Comparison of ENCODE assay signal across 1 cellular context in the genomic region with DNA sequence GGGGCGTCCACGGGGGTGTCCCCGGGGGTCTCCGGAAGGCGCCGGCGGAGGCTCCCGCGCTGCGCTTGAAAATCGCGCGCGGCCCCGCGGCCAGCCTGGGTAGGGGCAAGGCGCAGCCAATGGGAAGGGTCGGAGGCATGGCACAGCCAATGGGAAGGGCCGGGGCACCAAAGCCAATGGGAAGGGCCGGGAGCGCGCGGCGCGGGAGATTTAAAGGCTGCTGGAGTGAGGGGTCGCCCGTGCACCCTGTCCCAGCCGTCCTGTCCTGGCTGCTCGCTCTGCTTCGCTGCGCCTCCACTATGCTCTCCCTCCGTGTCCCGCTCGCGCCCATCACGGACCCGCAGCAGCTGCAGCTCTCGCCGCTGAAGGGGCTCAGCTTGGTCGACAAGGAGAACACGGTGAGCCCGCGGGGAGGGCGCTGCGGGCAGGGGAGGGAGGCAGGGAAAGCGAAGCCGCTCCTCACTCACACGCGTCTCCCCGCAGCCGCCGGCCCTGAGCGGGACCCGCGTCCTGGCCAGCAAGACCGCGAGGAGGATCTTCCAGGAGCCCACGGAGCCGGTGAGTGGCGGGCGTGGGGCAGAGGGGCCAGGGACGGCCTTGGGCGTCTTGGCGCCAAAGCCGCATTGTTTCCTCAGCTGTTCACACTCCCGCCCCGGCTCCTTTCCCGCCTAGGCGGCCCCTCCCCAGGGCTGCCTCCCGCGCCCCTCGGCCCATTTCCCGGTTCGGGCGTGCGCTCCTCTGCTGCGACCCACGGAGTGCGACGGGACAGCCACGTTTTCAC.
TF ChIP-seq lines count a peak whose summit lies in the region.

Gene RRM2, plus strand, starts transcription at position 240 of the 781 bp plus-strand sequence. Its CDS starts 60 bp downstream, at position 300.

TF ChIP-seq in IMR-90, 13 proteins besides CTCF, POLR2A, EP300 and RAD21 (continued from another document):
- TF ChIP-seq, protein P1, sequence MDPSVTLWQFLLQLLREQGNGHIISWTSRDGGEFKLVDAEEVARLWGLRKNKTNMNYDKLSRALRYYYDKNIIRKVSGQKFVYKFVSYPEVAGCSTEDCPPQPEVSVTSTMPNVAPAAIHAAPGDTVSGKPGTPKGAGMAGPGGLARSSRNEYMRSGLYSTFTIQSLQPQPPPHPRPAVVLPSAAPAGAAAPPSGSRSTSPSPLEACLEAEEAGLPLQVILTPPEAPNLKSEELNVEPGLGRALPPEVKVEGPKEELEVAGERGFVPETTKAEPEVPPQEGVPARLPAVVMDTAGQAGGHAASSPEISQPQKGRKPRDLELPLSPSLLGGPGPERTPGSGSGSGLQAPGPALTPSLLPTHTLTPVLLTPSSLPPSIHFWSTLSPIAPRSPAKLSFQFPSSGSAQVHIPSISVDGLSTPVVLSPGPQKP (IDR thresholded peaks at IDR 0.05; ENCODE audit: borderline replicate concordance, low read depth, low read length): no peak
- TF ChIP-seq CEBPB (IDR thresholded peaks at IDR 0.05; ENCODE audit: low read depth, low read length) (no peak), MXI1 (IDR thresholded peaks at IDR 0.05; ENCODE audit: borderline replicate concordance, low read depth, low read length) (peak; percentile 94)
TF ChIP-seq in IMR-90: peak in this region for 2.
